In genomic region chr14:58747181-58747580, GRCh38 we compare ENCODE assay signal across 10 cellular contexts.
DNase-seq lines count a peak whose midpoint lies in the region; ATAC-seq, FAIRE-seq and TF ChIP-seq lines count a peak whose summit lies in the region.
"Had no signal": no experiment of that assay in that cellular context is flagged by ENCODE, and none has a peak within 500 bp of the region (broad histone marks: within the 10 kb centered on the region; RNA-seq: fewer than 3 reads in every experiment).

No MANE protein-coding gene starts in this region.

- no peak for TF ChIP-seq POLR2A in tibial nerve (IDR thresholded peaks at IDR 0.05)

- peak in 1 of 2 donors; percentile 97 for TF ChIP-seq EP300 in tibial nerve (IDR thresholded peaks at IDR 0.05)

- no peak for ATAC-seq in left colon
- ATAC-seq in GM19324 (IDR thresholded peaks at IDR 0.05; ENCODE audit: low FRiP score, unreplicated experiment), result no peak
- ATAC-seq in HG02763 (IDR thresholded peaks at IDR 0.05; ENCODE audit: unreplicated experiment), result no peak
- ATAC-seq: GM12878 had no signal

- H3K4me1 ChIP-seq in tibial nerve, result peaks cover 0 to 48% (median 10%) of the 10 kb centered on the region in 4 donors

- H3K4me3 ChIP-seq in astrocyte of the spinal cord (ENCODE audit: low read depth, low read length), result no peak overlapping the region
- no peak overlapping the region for H3K4me3 ChIP-seq in tibial nerve
- H3K4me3 ChIP-seq: GM12878 had no signal

- H3K9me3 ChIP-seq in tibial nerve, result no peaks in the 10 kb centered on the region

- in situ Hi-C loops in astrocyte of the spinal cord (cut with HindIII; ENCODE audit: low sequenced_read_pairs), result no loop called here

- DNase-seq in HTR-8/SVneo (ENCODE audit: insufficient read length, low spot score) (peak; percentile 40), astrocyte of the spinal cord (ENCODE audit: low read depth, low spot score) (peak; percentile 80), left colon (peak; percentile 32 to 41), tibial nerve (ENCODE audit: low spot score in 2 of 2) (peak; percentile 51 to 85), HT-29 (ENCODE audit: low spot score) (no peak)
- no peak for DNase-seq in effector CD8-positive, alpha-beta T cell (lab: John Stamatoyannopoulos, UW)
- DNase-seq: SHP77 had no signal

- FAIRE-seq in HTR-8/SVneo (lab: Jason Lieb, UNC), result peak; percentile 97
- FAIRE-seq: GM12878 had no signal

- TF ChIP-seq CTCF in astrocyte of the spinal cord (IDR thresholded peaks at IDR 0.05; ENCODE audit: low read depth, low read length), result no peak
- TF ChIP-seq CTCF in tibial nerve (IDR thresholded peaks at IDR 0.05), result no peak

- peak overlapping the region in 2 of 4 donors; percentile 65 to 74 for H3K27ac ChIP-seq in tibial nerve

- no peaks in the 10 kb centered on the region for H3K27me3 ChIP-seq in tibial nerve

- intact Hi-C loops in left colon (cut with DNase I, micrococcal nuclease), result no loop called here

- no peaks in the 10 kb centered on the region for H3K36me3 ChIP-seq in tibial nerve

- WGBS in tibial nerve, 2 donors, result 65 to 66% methylated on average over 7 of the region's 7 CpGs

Comparison
In these comparisons a context has a peak if more than half of its experiments do, and no peak if none do; other contexts are left out.
1. DNase-seq: peak in HTR-8/SVneo (single experiment), astrocyte of the spinal cord (single experiment), left colon (2 of 2) and tibial nerve (2 of 2); none in effector CD8-positive, alpha-beta T cell (single experiment) and HT-29 (single experiment).